In the genomic region with DNA sequence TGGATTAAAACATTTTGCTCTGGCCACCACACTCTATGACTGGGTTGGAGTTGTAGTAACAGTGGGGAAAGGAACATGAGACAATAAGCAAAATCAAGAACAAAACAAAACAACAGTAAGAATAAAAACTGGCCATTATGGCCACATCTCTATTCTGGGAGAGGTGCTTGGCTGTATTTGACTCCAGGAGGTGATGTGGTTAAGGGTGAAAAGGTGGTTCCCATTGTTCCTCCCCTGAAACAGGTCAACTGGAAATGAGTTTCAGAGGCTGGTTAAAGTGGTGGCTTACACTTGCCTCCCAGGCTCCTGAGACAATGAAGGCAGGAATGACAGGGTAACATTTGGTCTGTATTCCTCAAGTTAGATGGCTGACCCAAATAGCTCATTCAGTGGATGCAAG, we compare ENCODE assay signal across 24 cellular contexts.
A peak's percentile ranks its signal among the peaks of the same experiment; 100 is the strongest.
DNase-seq lines count a peak whose midpoint lies in the region; ATAC-seq, FAIRE-seq and TF ChIP-seq lines count a peak whose summit lies in the region.
"Had no signal": no experiment of that assay in that cellular context is flagged by ENCODE, and none has a peak within 500 bp of the region (broad histone marks: within the 10 kb centered on the region; RNA-seq: fewer than 3 reads in every experiment).

No MANE protein-coding gene starts in this region.

- DNase-seq in GM23338 (ENCODE audit: low spot score) (no peak), HTR-8/SVneo (ENCODE audit: insufficient read length, low spot score) (no peak), H1 (ENCODE audit: low read depth in 1 of 2, low spot score in 2 of 2) (no peak), retina (peak; percentile 16), DMS79 treated with DMSO at 0.1 percent for 48 hours (lab: John Stamatoyannopoulos, UW) (no peak)
- DNase-seq: Caco-2; CD4-positive, CD25-positive, alpha-beta regulatory T cell; CD8-positive, alpha-beta T cell; DMS153; EL; GDM1; GOT3; H7; HCEC 1CT had no signal

- no peak overlapping the region for H4K5ac ChIP-seq in H1 (ENCODE audit: insufficient read length, low read depth, low read length)

- H3K23me2 ChIP-seq in H1 (ENCODE audit: low read depth, low read length) = no peaks in the 10 kb centered on the region

- H4K8ac ChIP-seq in H1 (ENCODE audit: extremely low read depth, insufficient read depth, low read length) = no peak overlapping the region

- no peaks in the 10 kb centered on the region for H3F3A ChIP-seq in GM23338 (replicated peaks; ENCODE audit: low read depth)

- peaks cover 16% of the 10 kb centered on the region; the same call in 1 of the 2 replicates for H3K9me2 ChIP-seq in GM23338 (ENCODE audit: insufficient read depth)

- H3K27ac Mint-ChIP-seq in GM23338 = no peak overlapping the region
- H3K27ac Mint-ChIP-seq: B cell; CD4-positive, CD25-positive, alpha-beta regulatory T cell; CD8-positive, alpha-beta T cell had no signal

- TF ChIP-seq RAD21 in H1 (IDR thresholded peaks at IDR 0.05 in 1 of 2, conservative IDR thresholded peaks at IDR 0.05 in 1 of 2; ENCODE audit: low read depth in 2 of 2, low read length in 2 of 2) = no peak

- H3K27me3 Mint-ChIP-seq in GM23338 (ENCODE audit: insufficient read depth, low read depth, poor library complexity) = peaks cover 5% of the 10 kb centered on the region

- no peak overlapping the region for H3K56ac ChIP-seq in H1 (replicated peaks; ENCODE audit: insufficient read length, low read depth, low read length)

- TF ChIP-seq CTCF in GM23338 (conservative IDR thresholded peaks at IDR 0.05; ENCODE audit: low read depth in 2 of 2) (no peak), H1 (IDR thresholded peaks at IDR 0.05; ENCODE audit: control extremely low read depth in 1 of 3, insufficient read depth in 1 of 3, low read depth in 1 of 3, low read length in 3 of 3) (no peak)

- H3K36me3 ChIP-seq in GM23338 (ENCODE audit: insufficient read depth) (no peaks in the 10 kb centered on the region), H1 (ENCODE audit: control insufficient read depth in 2 of 4, insufficient read depth in 4 of 4, low read length in 3 of 4) (no peaks in the 10 kb centered on the region)
- H3K36me3 ChIP-seq: BLaER1 had no signal

- H3K4me3 Mint-ChIP-seq in GM23338 = no peak overlapping the region
- H3K4me3 Mint-ChIP-seq: B cell; CD4-positive, CD25-positive, alpha-beta regulatory T cell; CD8-positive, alpha-beta T cell had no signal

- no peak overlapping the region for H2AK5ac ChIP-seq in H1 (ENCODE audit: low read depth, low read length)

- no peak overlapping the region for H2BK5ac ChIP-seq in H1 (ENCODE audit: low read depth, low read length)

- CTCF ChIA-PET in H1 (lab: Charles Lee; ENCODE audit: partially characterized antibody) = interaction anchor here (0.6 kb wide), 2 partner anchors 106 to 153 kb away, joined by 3 read pairs; no protein-coding TSS in a partner anchor

- H3K27me3 ChIP-seq in GM23338 (ENCODE audit: insufficient read depth) = no peaks in the 10 kb centered on the region
- H3K27me3 ChIP-seq in H1 (replicated peaks in 1 of 4; ENCODE audit: control insufficient read depth in 3 of 4, extremely low read depth in 1 of 4, insufficient read depth in 3 of 4, low read length in 3 of 4) = no peaks in the 10 kb centered on the region
- H3K27me3 ChIP-seq: BLaER1 had no signal

- H3K79me1 ChIP-seq in H1 (ENCODE audit: low read depth, low read length) = no peaks in the 10 kb centered on the region

- no peak overlapping the region for H3K18ac ChIP-seq in H1 (ENCODE audit: extremely low read depth, low read length)

- no peaks in the 10 kb centered on the region for H3K4me1 ChIP-seq in GM23338 (ENCODE audit: insufficient read depth)
- no peaks in the 10 kb centered on the region for H3K4me1 ChIP-seq in H1 (replicated peaks in 1 of 4; ENCODE audit: control insufficient read depth in 3 of 4, insufficient read depth in 4 of 4, low read length in 3 of 4)
- H3K4me1 ChIP-seq: BLaER1, Caco-2 had no signal

- H2BK15ac ChIP-seq in H1 (ENCODE audit: low read length) = no peak overlapping the region

- POLR2A ChIA-PET in H1 (lab: Charles Lee; ENCODE audit: partially characterized antibody) = no interaction called here

- no peaks in the 10 kb centered on the region for H4K20me1 ChIP-seq in GM23338 (replicated peaks; ENCODE audit: insufficient read depth)
- H4K20me1 ChIP-seq in H1 (replicated peaks in 1 of 2; ENCODE audit: control insufficient read depth in 1 of 2, insufficient read depth in 2 of 2, low read length in 2 of 2) = no peaks in the 10 kb centered on the region
- H4K20me1 ChIP-seq: BLaER1 had no signal

- TF ChIP-seq EP300 in H1 (IDR thresholded peaks at IDR 0.05; ENCODE audit: borderline replicate concordance in 1 of 2, low read depth in 2 of 2, low read length in 2 of 2) = no peak

- TF ChIP-seq POLR2A in H1 (IDR thresholded peaks at IDR 0.05; ENCODE audit: control extremely low read depth in 1 of 2, low read depth in 2 of 2, low read length in 2 of 2) = no peak

- H3K9me3 Mint-ChIP-seq in GM23338 = peaks cover 9% of the 10 kb centered on the region
- H3K9me3 Mint-ChIP-seq: CD8-positive, alpha-beta T cell had no signal

- peaks cover 3% of the 10 kb centered on the region; the same call in 2 of the 3 replicates for H3K4me1 Mint-ChIP-seq in GM23338
- H3K4me1 Mint-ChIP-seq: B cell; CD4-positive, CD25-positive, alpha-beta regulatory T cell had no signal

- no peak overlapping the region for H3K14ac ChIP-seq in H1 (ENCODE audit: insufficient read length)

- H3K23ac ChIP-seq in H1 (ENCODE audit: insufficient read length) = no peak overlapping the region

- peaks cover 12% of the 10 kb centered on the region for H3K36me3 Mint-ChIP-seq in GM23338 (ENCODE audit: low read depth)
- H3K36me3 Mint-ChIP-seq: CD4-positive, CD25-positive, alpha-beta regulatory T cell; CD8-positive, alpha-beta T cell had no signal

- H3K4me3 ChIP-seq in GM23338 (no peak overlapping the region), H1 (ENCODE audit: extremely low read depth in 1 of 4, insufficient read depth in 2 of 4, low read depth in 3 of 4, low read length in 4 of 4) (no peak overlapping the region)
- H3K4me3 ChIP-seq: BLaER1 had no signal

- H3K79me2 ChIP-seq in GM23338 (replicated peaks; ENCODE audit: insufficient read depth) (no peaks in the 10 kb centered on the region), H1 (ENCODE audit: control insufficient read depth in 1 of 2, insufficient read depth in 2 of 2, low read length in 2 of 2) (no peaks in the 10 kb centered on the region)

- peak; percentile 28 for FAIRE-seq in HTR-8/SVneo (lab: Jason Lieb, UNC)
- FAIRE-seq in H1 (lab: Jason Lieb, UNC) = no peak
- FAIRE-seq: A204.1, GM12891, GM18507 had no signal

- H2BK12ac ChIP-seq in H1 (ENCODE audit: low read depth, low read length) = no peak overlapping the region

- H3K4ac ChIP-seq in H1 (replicated peaks; ENCODE audit: insufficient read length, low read depth, low read length) = no peak overlapping the region

- H3K4me2 ChIP-seq in GM23338 = no peak overlapping the region
- H3K4me2 ChIP-seq in H1 (ENCODE audit: insufficient read depth in 1 of 2, low read depth in 2 of 2, low read length in 2 of 2) = no peak overlapping the region
- H3K4me2 ChIP-seq: BLaER1 had no signal

- H2BK20ac ChIP-seq in H1 (ENCODE audit: low read length) = no peak overlapping the region

- no peak overlapping the region for H2BK120ac ChIP-seq in H1 (replicated peaks; ENCODE audit: low read depth, low read length)

- H3K9me3 ChIP-seq in H1 (ENCODE audit: insufficient read depth in 2 of 2, low read depth in 1 of 2, low read length in 1 of 2) = no peaks in the 10 kb centered on the region; a peak in 1 of 4 replicates
- H3K9me3 ChIP-seq: BLaER1, Caco-2 had no signal

- H4K91ac ChIP-seq in H1 (replicated peaks; ENCODE audit: insufficient read length, low read length) = no peak overlapping the region

- ATAC-seq in GM23338 = no peak
- ATAC-seq in GM21619 (IDR thresholded peaks at IDR 0.05; ENCODE audit: unreplicated experiment) = no peak
- no peak for ATAC-seq in GM19324 (IDR thresholded peaks at IDR 0.05; ENCODE audit: low FRiP score, unreplicated experiment)
- ATAC-seq in GM21528 (IDR thresholded peaks at IDR 0.05; ENCODE audit: low FRiP score, unreplicated experiment) = no peak
- ATAC-seq: CD8-positive, alpha-beta T cell had no signal

- H2AFZ ChIP-seq in GM23338 (peak overlapping the region; percentile 60), H1 (ENCODE audit: low read length) (0 out of 2 replicates have a peak overlapping the region, but pooled peaks have one; percentile 64)

- H3K27ac ChIP-seq in GM23338 (ENCODE audit: low read depth) = no peak overlapping the region
- no peak overlapping the region for H3K27ac ChIP-seq in H1 (ENCODE audit: low read depth, low read length)
- H3K27ac ChIP-seq: 22Rv1, BLaER1, C4-2B had no signal

- no peak overlapping the region for H3K9ac ChIP-seq in H1 (replicated peaks in 1 of 4; ENCODE audit: extremely low read depth in 1 of 4, low read depth in 3 of 4, low read length in 3 of 4)
- H3K9ac ChIP-seq: BLaER1 had no signal

TF ChIP-seq in GM23338, 12 proteins besides CTCF, POLR2A, EP300 and RAD21 (continues in another document):
- TF ChIP-seq POLR2AphosphoS5 (IDR thresholded peaks at IDR 0.05; ENCODE audit: low read depth) (no peak), JUNB (IDR thresholded peaks at IDR 0.05; ENCODE audit: unreplicated experiment) (no peak), STAT1 (IDR thresholded peaks at IDR 0.05; ENCODE audit: unreplicated experiment) (no peak), EZH2 (IDR thresholded peaks at IDR 0.05; ENCODE audit: low read depth, unreplicated experiment) (no peak), NANOG (IDR thresholded peaks at IDR 0.05; ENCODE audit: borderline replicate concordance) (no peak), CREB1 (CRISPR knock-in tag; IDR thresholded peaks at IDR 0.05; ENCODE audit: low read depth) (no peak)

TF ChIP-seq in H1, 55 proteins besides CTCF, POLR2A, EP300 and RAD21 (continues in another document):
- TF ChIP-seq NRF1 (IDR thresholded peaks at IDR 0.05; ENCODE audit: low read depth, low read length) = no peak
- TF ChIP-seq RBBP5 (IDR thresholded peaks at IDR 0.05; ENCODE audit: borderline replicate concordance, low read depth, low read length) = no peak
- no peak for TF ChIP-seq TAF1 (IDR thresholded peaks at IDR 0.05; ENCODE audit: low read depth, low read length)
- TF ChIP-seq CBX5 (IDR thresholded peaks at IDR 0.05; ENCODE audit: low read depth, low read length) = no peak
- no peak for TF ChIP-seq USF2 (IDR thresholded peaks at IDR 0.05; ENCODE audit: low read length)
- no peak for TF ChIP-seq TBP (IDR thresholded peaks at IDR 0.05; ENCODE audit: low read depth, low read length)
- no peak for TF ChIP-seq PHF8 (conservative IDR thresholded peaks at IDR 0.05; ENCODE audit: low read depth, low read length)
- no peak for TF ChIP-seq BCL11A (IDR thresholded peaks at IDR 0.05; ENCODE audit: low read depth in 2 of 2, low read length in 2 of 2)
- TF ChIP-seq NANOG (IDR thresholded peaks at IDR 0.05; ENCODE audit: insufficient read depth, low read depth, low read length, poor library complexity, severe bottlenecking) = no peak
